Comparison of ENCODE assay signal across 20 cellular contexts in genomic region chr1:228074954-228075730, GRCh38. TPM values are rescaled to one million over a fixed set of nuclear protein-coding genes. Genes with fewer than 3 reads are reported as not detected.
A peak's percentile ranks its signal among the peaks of the same experiment; 100 is the strongest.
DNase-seq lines count a peak whose midpoint lies in the region; ATAC-seq, FAIRE-seq and TF ChIP-seq lines count a peak whose summit lies in the region.
"Had no signal": no experiment of that assay in that cellular context is flagged by ENCODE, and none has a peak within 500 bp of the region (broad histone marks: within the 10 kb centered on the region; RNA-seq: fewer than 3 reads in every experiment).

No MANE protein-coding gene starts in this region.

- H3K4me3 Mint-ChIP-seq in stimulated activated memory B cell treated with anti-CD40 and anti-IgM and Interleukin-4, amounts not matched to agents 10 μg/mL and 1 μg/mL and 100 μg/mL, for 72 hours, result no peak overlapping the region
- H3K4me3 Mint-ChIP-seq in T-helper 17 cell, result no peak overlapping the region
- H3K4me3 Mint-ChIP-seq: activated CD8-positive, alpha-beta memory T cell treated with anti-CD3 and anti-CD28 coated beads, Interleukin-2, amount 10 ng/mL, durations not matched to agents 7 days and 5 days; IgD-negative memory B cell; immature natural killer cell; memory B cell; natural killer cell had no signal

- no peak for FAIRE-seq in kidney (lab: Jason Lieb, UNC)

- TF ChIP-seq POLR2A in Peyer's patch (IDR thresholded peaks at IDR 0.05) (no peak), stomach (IDR thresholded peaks at IDR 0.05) (no peak)

- peaks cover 45% of the 10 kb centered on the region for H3K4me1 Mint-ChIP-seq in stimulated activated memory B cell treated with anti-CD40 and anti-IgM and Interleukin-4, amounts not matched to agents 10 μg/mL and 1 μg/mL and 100 μg/mL, for 72 hours
- H3K4me1 Mint-ChIP-seq in T-helper 17 cell, result peaks cover 29% of the 10 kb centered on the region
- H3K4me1 Mint-ChIP-seq: immature natural killer cell had no signal

- no peaks in the 10 kb centered on the region for H3K36me3 ChIP-seq in Peyer's patch
- H3K36me3 ChIP-seq in kidney (ENCODE audit: control insufficient read depth in 1 of 2, insufficient read depth in 2 of 2, low read length in 2 of 2), result no peaks in the 10 kb centered on the region
- H3K36me3 ChIP-seq in stomach, result no peaks in the 10 kb centered on the region

- DNase-seq in NCI-H748 (lab: John Stamatoyannopoulos, UW; ENCODE audit: unreplicated experiment) (peak; percentile 6), NCI-H748 treated with DMSO at 0.1 percent for 48 hours (lab: John Stamatoyannopoulos, UW) (no peak), Peyer's patch (peak in 2 of 3 donors; percentile 43 to 44), kidney (peak; percentile 67), stomach (peak; percentile 24), T-helper 17 cell (no peak)
- DNase-seq: activated CD4-positive, CD25-positive, alpha-beta regulatory T cell; activated CD8-positive, alpha-beta memory T cell treated with anti-CD3 and anti-CD28 coated beads, Interleukin-2, amount 10 ng/mL, durations not matched to agents 7 days and 5 days; anterior cingulate cortex; C1 segment of cervical spinal cord; immature natural killer cell; natural killer cell; NCI-H1930; NCI-H446; SIG-M5; testis had no signal

- H3K9me3 ChIP-seq in Peyer's patch (no peaks in the 10 kb centered on the region), kidney (ENCODE audit: control insufficient read depth in 1 of 2, low read length in 2 of 2) (no peaks in the 10 kb centered on the region), stomach (no peaks in the 10 kb centered on the region), T-helper 17 cell (ENCODE audit: control insufficient read depth, low read length, poor library complexity, severe bottlenecking) (no peaks in the 10 kb centered on the region)
- H3K9me3 ChIP-seq: testis had no signal

- H3K9me3 Mint-ChIP-seq in stimulated activated memory B cell treated with anti-CD40 and anti-IgM and Interleukin-4, amounts not matched to agents 10 μg/mL and 1 μg/mL and 100 μg/mL, for 72 hours, result no peaks in the 10 kb centered on the region
- H3K9me3 Mint-ChIP-seq: IgD-negative memory B cell, immature natural killer cell, memory B cell, natural killer cell had no signal

- H3K27ac ChIP-seq in Peyer's patch (no peak overlapping the region), kidney (ENCODE audit: low read depth in 2 of 2, low read length in 2 of 2) (no peak overlapping the region), stomach (no peak overlapping the region)
- H3K27ac ChIP-seq: testis had no signal

- H3K4me1 ChIP-seq in Peyer's patch, result no peaks in the 10 kb centered on the region
- no peaks in the 10 kb centered on the region for H3K4me1 ChIP-seq in kidney (ENCODE audit: control insufficient read depth in 1 of 2, insufficient read depth in 1 of 2, low read depth in 1 of 2, low read length in 2 of 2)
- no peaks in the 10 kb centered on the region for H3K4me1 ChIP-seq in stomach
- H3K4me1 ChIP-seq: testis had no signal

- intact Hi-C loops in kidney (cut with DNase I) (no loop called here), stomach (cut with DNase I; ENCODE audit: low total_unique reads) (loop anchor here (10.0 kb wide), 1 partner anchor 290 kb away; no protein-coding TSS in a partner anchor)

- H3K4me3 ChIP-seq in Peyer's patch (no peak overlapping the region), kidney (ENCODE audit: low read length in 2 of 2) (no peak overlapping the region), stomach (no peak overlapping the region)
- H3K4me3 ChIP-seq: testis had no signal

- no peaks in the 10 kb centered on the region for H3K36me3 Mint-ChIP-seq in stimulated activated memory B cell treated with anti-CD40 and anti-IgM and Interleukin-4, amounts not matched to agents 10 μg/mL and 1 μg/mL and 100 μg/mL, for 72 hours
- H3K36me3 Mint-ChIP-seq in T-helper 17 cell (ENCODE audit: low read depth), result no peaks in the 10 kb centered on the region
- H3K36me3 Mint-ChIP-seq: activated CD8-positive, alpha-beta memory T cell treated with anti-CD3 and anti-CD28 coated beads, Interleukin-2, amount 10 ng/mL, durations not matched to agents 7 days and 5 days; immature natural killer cell; memory B cell; natural killer cell had no signal

- H3K27me3 ChIP-seq in Peyer's patch, result no peaks in the 10 kb centered on the region
- peaks cover 0 to 26% (median 5%) of the 10 kb centered on the region in 3 donors for H3K27me3 ChIP-seq in stomach
- H3K27me3 ChIP-seq: testis had no signal

- TF ChIP-seq EP300 in stomach (IDR thresholded peaks at IDR 0.05), result no peak

- no peak for ATAC-seq in GM18511 (IDR thresholded peaks at IDR 0.05; ENCODE audit: unreplicated experiment)
- ATAC-seq in stimulated activated memory B cell treated with anti-CD40 and anti-IgM and Interleukin-4, amounts not matched to agents 10 μg/mL and 1 μg/mL and 100 μg/mL, for 72 hours, result no peak
- ATAC-seq in T-helper 17 cell, result no peak
- ATAC-seq: activated CD8-positive, alpha-beta memory T cell treated with anti-CD3 and anti-CD28 coated beads, Interleukin-2, amount 10 ng/mL, durations not matched to agents 7 days and 5 days; natural killer cell had no signal

- no peak overlapping the region for H3K9ac ChIP-seq in kidney (ENCODE audit: low read length in 2 of 2)

- no peak overlapping the region for H3K27ac Mint-ChIP-seq in stimulated activated memory B cell treated with anti-CD40 and anti-IgM and Interleukin-4, amounts not matched to agents 10 μg/mL and 1 μg/mL and 100 μg/mL, for 72 hours
- no peak overlapping the region for H3K27ac Mint-ChIP-seq in T-helper 17 cell
- H3K27ac Mint-ChIP-seq: activated CD8-positive, alpha-beta memory T cell treated with anti-CD3 and anti-CD28 coated beads, Interleukin-2, amount 10 ng/mL, durations not matched to agents 7 days and 5 days; IgD-negative memory B cell; memory B cell; natural killer cell had no signal

- WGBS in stomach, 5 donors, result 33 to 42% (median 37%) methylated on average over 15 to 18 of the region's 18 CpGs

- H3K27me3 Mint-ChIP-seq in stimulated activated memory B cell treated with anti-CD40 and anti-IgM and Interleukin-4, amounts not matched to agents 10 μg/mL and 1 μg/mL and 100 μg/mL, for 72 hours, result no peaks in the 10 kb centered on the region
- no peaks in the 10 kb centered on the region for H3K27me3 Mint-ChIP-seq in T-helper 17 cell
- H3K27me3 Mint-ChIP-seq: activated CD8-positive, alpha-beta memory T cell treated with anti-CD3 and anti-CD28 coated beads, Interleukin-2, amount 10 ng/mL, durations not matched to agents 7 days and 5 days; IgD-negative memory B cell had no signal

- TF ChIP-seq CTCF in Peyer's patch (IDR thresholded peaks at IDR 0.05), result no peak
- no peak for TF ChIP-seq CTCF in kidney (IDR thresholded peaks at IDR 0.05; ENCODE audit: borderline replicate concordance, extremely low read depth, insufficient read depth)
- TF ChIP-seq CTCF in stomach (IDR thresholded peaks at IDR 0.05), result no peak

RNA-seq across cellular contexts. Expression of gene ARF1, which starts 7.4 kb away (rescaled TPM):
- total RNA-seq in Peyer's patch (100 to 1,000 TPM; 243 to 434 (median 392) TPM), kidney (383 TPM), stomach (100 to 1,000 TPM; 111 to 289 (median 131) TPM), T-helper 17 cell (100 to 1,000 TPM; 325 to 382 TPM)
- polyA plus RNA-seq in kidney (ENCODE audit: insufficient read depth, low read depth, low replicate concordance) (398 TPM), stomach (100 to 1,000 TPM; 230 to 310 (median 271) TPM)

RNA-seq across cellular contexts. Expression of gene C1orf35, which starts 28.0 kb away (rescaled TPM):
- 10 to 100 TPM in 3 of 4 donors, 1 to 10 TPM in 1; 6.0 to 19.8 (median 16.2) TPM for total RNA-seq in Peyer's patch
- total RNA-seq in kidney, result 17.4 TPM
- polyA plus RNA-seq in kidney (ENCODE audit: insufficient read depth, low read depth, low replicate concordance), result 17.6 TPM
- total RNA-seq in stomach, result 10 to 100 TPM in 2 of 5 donors, 1 to 10 TPM in 2, under 1 TPM in 1; 0.58 to 94.7 (median 5.0) TPM
- polyA plus RNA-seq in stomach, result 10 to 100 TPM; 12.8 to 30.5 (median 20.0) TPM
- 10 to 100 TPM; 20.9 to 21.6 TPM for total RNA-seq in T-helper 17 cell

RNA-seq across cellular contexts. Expression of gene MRPL55, which starts 34.0 kb away (rescaled TPM):
- total RNA-seq in Peyer's patch (10 to 100 TPM; 70.1 to 99.6 (median 80.8) TPM), kidney (37.8 TPM), stomach (100 to 1,000 TPM in 1 of 5 donors, 10 to 100 TPM in 4; 18.7 to 101 (median 77.4) TPM), T-helper 17 cell (10 to 100 TPM; 55.2 to 59.9 TPM)
- polyA plus RNA-seq in kidney (ENCODE audit: insufficient read depth, low read depth, low replicate concordance) (141 TPM), stomach (100 to 1,000 TPM; 136 to 158 (median 156) TPM)

Comparison
In these comparisons a context has a peak if more than half of its experiments do, and no peak if none do; other contexts are left out.
1. DNase-seq: peak in NCI-H748 (single experiment), Peyer's patch (2 of 3), kidney (single experiment) and stomach (single experiment); none in NCI-H748 treated with DMSO at 0.1 percent for 48 hours (single experiment) and T-helper 17 cell (0 of 3).